Comparison of ENCODE assay signal across 8 cellular contexts in the genomic region with DNA sequence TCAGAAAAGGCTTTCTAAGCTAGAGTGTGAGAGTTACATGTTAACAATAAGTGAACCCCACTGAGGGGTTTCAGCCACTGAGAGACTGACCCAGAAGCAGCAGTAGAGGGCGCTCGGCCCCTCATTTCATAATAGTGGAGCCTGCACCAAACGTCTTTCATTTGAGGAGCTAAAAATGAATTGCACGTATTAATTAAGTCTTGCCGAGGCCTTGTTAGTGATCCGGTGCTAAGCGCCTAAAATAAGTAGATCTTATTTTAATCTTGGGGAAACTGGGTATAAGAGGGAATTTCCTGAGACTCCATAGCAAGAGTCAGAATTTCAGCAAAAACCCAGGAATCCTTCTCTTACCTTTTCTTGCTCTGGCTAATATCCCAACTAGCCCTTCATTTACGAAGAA.
DNase-seq lines count a peak whose midpoint lies in the region; ATAC-seq and TF ChIP-seq lines count a peak whose summit lies in the region.

No MANE protein-coding gene starts in this region.

- no peaks in the 10 kb centered on the region for H3K9me3 Mint-ChIP-seq in naive B cell

- peak; percentile 53 for DNase-seq in HT1080 (ENCODE audit: low read depth)
- peak; percentile 33 for DNase-seq in NOMO-1 treated with dmso at 0.1 percent for 144 hours (lab: John Stamatoyannopoulos, UW; ENCODE audit: unreplicated experiment)
- DNase-seq in activated T-cell treated with anti-CD3 and anti-CD28 coated beads for 1 hour (ENCODE audit: low read depth) = peak; percentile 47
- DNase-seq in erythroblast (lab: John Stamatoyannopoulos, UW) = peak; percentile 45 to 60
- peak; percentile 42 for DNase-seq in naive B cell
- peak; percentile 7 to 62 (median 33) for DNase-seq in stimulated activated naive CD4-positive, alpha-beta T cell (lab: John Stamatoyannopoulos, UW)

- TF ChIP-seq POLR2A in erythroblast (IDR thresholded peaks at IDR 0.05; ENCODE audit: low read length) = no peak

- H3K4me3 ChIP-seq in ACC112 (ENCODE audit: low read depth, low read length) = peak overlapping the region; percentile 62; the same call in 1 of the 2 replicates

- H2AFZ ChIP-seq in ACC112 (ENCODE audit: low read length, unreplicated experiment) = peak overlapping the region; percentile 69

- no peak overlapping the region for H3K27ac ChIP-seq in ACC112 (ENCODE audit: low read depth, low read length)

- H3K27ac Mint-ChIP-seq in naive B cell = no peak overlapping the region

- no peaks in the 10 kb centered on the region for H3K79me2 ChIP-seq in ACC112 (ENCODE audit: control insufficient read depth, insufficient read depth, low read length, unreplicated experiment)

- H3K4me3 Mint-ChIP-seq in naive B cell = no peak overlapping the region

- H3K4me1 ChIP-seq in ACC112 (ENCODE audit: control insufficient read depth, insufficient read depth, low read length, unreplicated experiment) = peaks cover 16% of the 10 kb centered on the region

- H3K27me3 Mint-ChIP-seq in naive B cell = no peaks in the 10 kb centered on the region

- no peaks in the 10 kb centered on the region for H3K27me3 ChIP-seq in ACC112 (ENCODE audit: insufficient read depth, low read length)

- H3K36me3 Mint-ChIP-seq in naive B cell = peaks cover 0 to 6% of the 10 kb centered on the region in 2 donors

- H3K4me1 Mint-ChIP-seq in naive B cell = peaks cover 3 to 7% (median 4%) of the 10 kb centered on the region in 3 donors

- H3K36me3 ChIP-seq in ACC112 (ENCODE audit: insufficient read depth, low read length) = no peaks in the 10 kb centered on the region

- ATAC-seq in GM18861 (IDR thresholded peaks at IDR 0.05; ENCODE audit: unreplicated experiment) (peak; percentile 60), naive B cell (ENCODE audit: low read depth in 2 of 2) (peak; percentile 76 to 83)
